1 cellular context compared by ENCODE assay signal in the genomic region with DNA sequence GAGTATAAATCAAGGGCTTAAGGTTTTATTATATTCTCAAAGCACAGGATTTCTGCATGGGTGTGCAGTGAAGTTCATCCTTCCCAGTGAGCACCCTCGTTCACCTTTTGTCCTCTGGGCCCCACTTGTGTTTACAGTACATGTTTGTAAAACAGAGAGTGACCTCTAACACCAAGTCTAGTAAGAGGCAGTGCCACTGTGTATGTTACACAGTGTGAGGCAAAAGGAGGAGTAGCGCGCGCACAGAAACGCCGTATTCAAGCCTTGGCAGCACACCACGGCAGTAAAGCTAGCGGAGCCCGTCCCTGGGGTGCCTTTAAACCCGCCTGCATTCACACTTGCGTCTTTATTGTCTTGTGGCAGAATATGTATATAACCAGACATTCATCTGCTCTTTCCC.
TF ChIP-seq lines count a peak whose summit lies in the region.

No MANE protein-coding gene starts in this region.

TF ChIP-seq in H1, 55 proteins besides CTCF, POLR2A, EP300 and RAD21:
- TF ChIP-seq SIX5 (IDR thresholded peaks at IDR 0.05; ENCODE audit: low read depth, low read length): no peak
- no peak for TF ChIP-seq SAP30 (IDR thresholded peaks at IDR 0.05; ENCODE audit: insufficient read depth, insufficient replicate concordance, low read length)
- no peak for TF ChIP-seq SP4 (IDR thresholded peaks at IDR 0.05; ENCODE audit: low read length)
- TF ChIP-seq, protein P1, sequence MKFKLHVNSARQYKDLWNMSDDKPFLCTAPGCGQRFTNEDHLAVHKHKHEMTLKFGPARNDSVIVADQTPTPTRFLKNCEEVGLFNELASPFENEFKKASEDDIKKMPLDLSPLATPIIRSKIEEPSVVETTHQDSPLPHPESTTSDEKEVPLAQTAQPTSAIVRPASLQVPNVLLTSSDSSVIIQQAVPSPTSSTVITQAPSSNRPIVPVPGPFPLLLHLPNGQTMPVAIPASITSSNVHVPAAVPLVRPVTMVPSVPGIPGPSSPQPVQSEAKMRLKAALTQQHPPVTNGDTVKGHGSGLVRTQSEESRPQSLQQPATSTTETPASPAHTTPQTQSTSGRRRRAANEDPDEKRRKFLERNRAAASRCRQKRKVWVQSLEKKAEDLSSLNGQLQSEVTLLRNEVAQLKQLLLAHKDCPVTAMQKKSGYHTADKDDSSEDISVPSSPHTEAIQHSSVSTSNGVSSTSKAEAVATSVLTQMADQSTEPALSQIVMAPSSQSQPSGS (IDR thresholded peaks at IDR 0.05; ENCODE audit: low read length): no peak
- TF ChIP-seq EGR1 (IDR thresholded peaks at IDR 0.05; ENCODE audit: borderline replicate concordance, low read depth, low read length): no peak
- no peak for TF ChIP-seq KDM4A (IDR thresholded peaks at IDR 0.05; ENCODE audit: low read depth, low read length, severe bottlenecking)
- no peak for TF ChIP-seq GTF2F1 (IDR thresholded peaks at IDR 0.05; ENCODE audit: borderline replicate concordance, low read depth, low read length)
